20 cellular contexts compared by ENCODE assay signal in genomic region chr9:20403346-20403745, GRCh38.
DNase-seq lines count a peak whose midpoint lies in the region; ATAC-seq and TF ChIP-seq lines count a peak whose summit lies in the region.
"Had no signal": no experiment of that assay in that cellular context is flagged by ENCODE, and none has a peak within 500 bp of the region (broad histone marks: within the 10 kb centered on the region; RNA-seq: fewer than 3 reads in every experiment).

No MANE protein-coding gene starts in this region.

- H3K9ac ChIP-seq in OCI-LY1 (ENCODE audit: low read length) = no peak overlapping the region

- H3F3A ChIP-seq in OCI-LY1 (ENCODE audit: insufficient read depth, low read length) = no peaks in the 10 kb centered on the region

- no peaks in the 10 kb centered on the region for H3K27me3 Mint-ChIP-seq in natural killer cell (ENCODE audit: low read depth in 2 of 2)
- H3K27me3 Mint-ChIP-seq in natural killer cell treated with Interleukin-12 subunit alpha and Interleukin-12 subunit beta and Interleukin-15 and Interleukin-18, amount 100 ng/mL, for 72 hours = no peaks in the 10 kb centered on the region
- H3K27me3 Mint-ChIP-seq in effector memory CD8-positive, alpha-beta T cell = no peaks in the 10 kb centered on the region
- H3K27me3 Mint-ChIP-seq: B cell had no signal

- no peaks in the 10 kb centered on the region for H4K20me1 ChIP-seq in OCI-LY1 (ENCODE audit: insufficient read depth, low read length)

- H3K9me3 ChIP-seq in OCI-LY1 (ENCODE audit: low read length) = no peaks in the 10 kb centered on the region
- H3K9me3 ChIP-seq: MG63, Peyer's patch had no signal

- no peaks in the 10 kb centered on the region for H3K27me3 ChIP-seq in OCI-LY1 (ENCODE audit: insufficient read depth, low read length)
- H3K27me3 ChIP-seq: MG63, Peyer's patch had no signal

- intact Hi-C loops in natural killer cell (cut with micrococcal nuclease) = no loop called here

- DNase-seq in natural killer cell (no peak), kidney glomerular epithelial cell (lab: John Stamatoyannopoulos, UW) (no peak), UCSD-AML1 (lab: John Stamatoyannopoulos, UW; ENCODE audit: unreplicated experiment) (no peak), COR-L47 (lab: John Stamatoyannopoulos, UW) (no peak)
- DNase-seq in natural killer cell treated with Interleukin-12 subunit alpha and Interleukin-12 subunit beta and Interleukin-15 and Interleukin-18, amount 100 ng/mL, for 72 hours (ENCODE audit: low spot score) = no peak
- no peak for DNase-seq in effector memory CD8-positive, alpha-beta T cell
- DNase-seq: DMS53, H9, KBM-7, MG63, NCI-H1105 treated with DMSO at 0.1 percent for 48 hours, NCI-H2029, NCI-H446 treated with DMSO at 0.1 percent for 48 hours, NCI-H526 treated with DMSO at 0.1 percent for 48 hours, Peyer's patch, SHP77 treated with DMSO at 0.1 percent for 48 hours had no signal

- no peak overlapping the region for H3K4me3 Mint-ChIP-seq in natural killer cell
- H3K4me3 Mint-ChIP-seq in natural killer cell treated with Interleukin-12 subunit alpha and Interleukin-12 subunit beta and Interleukin-15 and Interleukin-18, amount 100 ng/mL, for 72 hours = no peak overlapping the region
- no peak overlapping the region for H3K4me3 Mint-ChIP-seq in effector memory CD8-positive, alpha-beta T cell
- H3K4me3 Mint-ChIP-seq: B cell, GM23338, H9 had no signal

- H3K27ac Mint-ChIP-seq in natural killer cell = no peak overlapping the region
- no peak overlapping the region for H3K27ac Mint-ChIP-seq in natural killer cell treated with Interleukin-12 subunit alpha and Interleukin-12 subunit beta and Interleukin-15 and Interleukin-18, amount 100 ng/mL, for 72 hours
- H3K27ac Mint-ChIP-seq in effector memory CD8-positive, alpha-beta T cell = no peak overlapping the region
- H3K27ac Mint-ChIP-seq: B cell, GM23338 had no signal

- H2AFZ ChIP-seq in OCI-LY1 (ENCODE audit: low read length) = no peak overlapping the region
- H2AFZ ChIP-seq: GM23338 had no signal

- no peaks in the 10 kb centered on the region for H3K79me2 ChIP-seq in OCI-LY1 (ENCODE audit: insufficient read depth, low read length)

- TF ChIP-seq CTCF in natural killer cell (IDR thresholded peaks at IDR 0.05) (no peak), OCI-LY1 (IDR thresholded peaks at IDR 0.05; ENCODE audit: low read length) (no peak)

- H3K36me3 ChIP-seq in OCI-LY1 (ENCODE audit: insufficient read depth, low read length) = no peaks in the 10 kb centered on the region
- H3K36me3 ChIP-seq: MG63, Peyer's patch had no signal

- peaks cover 16% of the 10 kb centered on the region for H3K4me1 ChIP-seq in OCI-LY1 (ENCODE audit: insufficient read depth, low read length, severe bottlenecking)

- H3K4me1 Mint-ChIP-seq in natural killer cell = peaks cover 20 to 25% of the 10 kb centered on the region in 2 donors
- peaks cover 11 to 15% of the 10 kb centered on the region in 2 donors for H3K4me1 Mint-ChIP-seq in natural killer cell treated with Interleukin-12 subunit alpha and Interleukin-12 subunit beta and Interleukin-15 and Interleukin-18, amount 100 ng/mL, for 72 hours (ENCODE audit: low read depth in 2 of 2)
- peaks cover 2 to 17% of the 10 kb centered on the region in 2 donors for H3K4me1 Mint-ChIP-seq in effector memory CD8-positive, alpha-beta T cell (ENCODE audit: low read depth in 2 of 2)

- peak; percentile 57 to 87 (median 59) for ATAC-seq in natural killer cell
- ATAC-seq in natural killer cell treated with Interleukin-12 subunit alpha and Interleukin-12 subunit beta and Interleukin-15 and Interleukin-18, amount 100 ng/mL, for 72 hours = no peak
- ATAC-seq in effector memory CD8-positive, alpha-beta T cell (replicated peaks) = peak; percentile 53
- ATAC-seq: GM23338 had no signal

- H3K4me3 ChIP-seq in OCI-LY1 (ENCODE audit: low read depth, low read length, poor library complexity, severe bottlenecking) = no peak overlapping the region
- H3K4me3 ChIP-seq: GM23338, MG63, Peyer's patch had no signal

- no peaks in the 10 kb centered on the region for H3K36me3 Mint-ChIP-seq in natural killer cell
- H3K36me3 Mint-ChIP-seq in natural killer cell treated with Interleukin-12 subunit alpha and Interleukin-12 subunit beta and Interleukin-15 and Interleukin-18, amount 100 ng/mL, for 72 hours = no peaks in the 10 kb centered on the region
- H3K36me3 Mint-ChIP-seq in effector memory CD8-positive, alpha-beta T cell (ENCODE audit: insufficient read depth) = peaks cover 4% of the 10 kb centered on the region

- peak overlapping the region; percentile 13 for H3K27ac ChIP-seq in OCI-LY1 (ENCODE audit: low read depth, low read length, poor library complexity, severe bottlenecking)
- H3K27ac ChIP-seq: C4-2B, Peyer's patch had no signal

- no peak overlapping the region for H3K4me2 ChIP-seq in OCI-LY1 (ENCODE audit: low read length)
- H3K4me2 ChIP-seq: GM23338 had no signal

- no peaks in the 10 kb centered on the region for H3K9me2 ChIP-seq in OCI-LY1 (ENCODE audit: low read depth, low read length)

- no peaks in the 10 kb centered on the region for H3K9me3 Mint-ChIP-seq in natural killer cell
- no peaks in the 10 kb centered on the region for H3K9me3 Mint-ChIP-seq in natural killer cell treated with Interleukin-12 subunit alpha and Interleukin-12 subunit beta and Interleukin-15 and Interleukin-18, amount 100 ng/mL, for 72 hours
- no peaks in the 10 kb centered on the region for H3K9me3 Mint-ChIP-seq in effector memory CD8-positive, alpha-beta T cell
- H3K9me3 Mint-ChIP-seq: GM23338, H9 had no signal

Comparison
In these comparisons a context has a peak if more than half of its experiments do, and no peak if none do; other contexts are left out.
1. ATAC-seq: peak in natural killer cell (3 of 3) and effector memory CD8-positive, alpha-beta T cell (single experiment); none in natural killer cell treated with Interleukin-12 subunit alpha and Interleukin-12 subunit beta and Interleukin-15 and Interleukin-18, amount 100 ng/mL, for 72 hours (0 of 2).